1 cellular context compared by ENCODE assay signal in the genomic region with DNA sequence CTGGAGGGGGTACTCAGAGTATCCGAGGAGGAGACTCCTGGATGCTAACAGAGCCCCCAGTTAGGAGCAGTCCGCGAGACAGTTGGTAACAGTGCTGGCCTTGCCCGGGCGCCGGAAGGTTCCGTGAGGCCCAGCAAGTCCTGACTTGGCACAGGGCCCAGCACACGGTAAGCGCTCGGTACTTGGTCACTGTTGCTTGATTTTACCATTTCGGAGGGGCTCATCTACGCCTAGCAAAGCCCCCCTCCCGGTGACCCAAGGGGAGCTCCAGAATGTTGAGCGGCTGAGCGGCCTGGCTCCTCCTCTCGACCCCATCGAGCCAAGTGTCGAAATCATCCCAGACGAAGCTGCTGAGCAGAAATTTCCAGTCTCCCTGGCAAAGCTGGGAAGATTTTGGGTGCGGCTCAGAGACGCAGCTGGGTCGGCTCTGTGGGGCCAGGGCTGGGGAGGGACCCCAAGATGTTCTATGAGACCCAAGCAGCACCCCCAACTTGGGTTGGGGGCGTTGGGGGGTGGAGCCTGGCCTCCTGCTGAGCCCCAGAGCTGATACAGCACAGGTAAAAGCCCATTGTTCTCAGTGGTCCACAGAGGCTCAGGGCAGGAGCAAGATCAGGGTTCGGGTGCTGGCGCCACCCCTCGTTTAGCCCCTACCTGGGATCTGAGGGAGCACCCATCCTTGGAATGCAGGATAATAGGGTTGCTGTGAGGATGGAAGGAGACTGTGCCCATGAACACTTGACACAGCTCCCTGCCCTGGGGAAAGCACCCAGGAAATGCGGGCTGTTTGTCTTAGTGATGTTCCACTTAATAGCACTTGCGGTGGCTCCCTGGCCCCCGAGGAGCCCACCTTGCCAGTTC.
TF ChIP-seq lines count a peak whose summit lies in the region.

No MANE protein-coding gene starts in this region.

TF ChIP-seq in K562, 482 proteins besides CTCF, POLR2A, EP300 and RAD21 (continued from another document):
- TF ChIP-seq ZNF449 (CRISPR knock-in tag; IDR thresholded peaks at IDR 0.05): 0 out of 2 replicates have a peak, but pooled peaks have one; percentile 4
- no peak for TF ChIP-seq FOXK2 (conservative IDR thresholded peaks at IDR 0.05 in 1 of 2, IDR thresholded peaks at IDR 0.05 in 1 of 2; ENCODE audit: low read depth in 2 of 2)
- TF ChIP-seq BCOR (IDR thresholded peaks at IDR 0.05): peak; percentile 4; the same call in 1 of the 2 replicates
- TF ChIP-seq MCM5 (IDR thresholded peaks at IDR 0.05; ENCODE audit: low read depth): no peak
- TF ChIP-seq CHD1 (IDR thresholded peaks at IDR 0.05; ENCODE audit: low read length): no peak
- TF ChIP-seq NR2C1 (IDR thresholded peaks at IDR 0.05): no peak
- peak; percentile 53 for TF ChIP-seq NR2C1 (tag; IDR thresholded peaks at IDR 0.05)
